In the genomic region with DNA sequence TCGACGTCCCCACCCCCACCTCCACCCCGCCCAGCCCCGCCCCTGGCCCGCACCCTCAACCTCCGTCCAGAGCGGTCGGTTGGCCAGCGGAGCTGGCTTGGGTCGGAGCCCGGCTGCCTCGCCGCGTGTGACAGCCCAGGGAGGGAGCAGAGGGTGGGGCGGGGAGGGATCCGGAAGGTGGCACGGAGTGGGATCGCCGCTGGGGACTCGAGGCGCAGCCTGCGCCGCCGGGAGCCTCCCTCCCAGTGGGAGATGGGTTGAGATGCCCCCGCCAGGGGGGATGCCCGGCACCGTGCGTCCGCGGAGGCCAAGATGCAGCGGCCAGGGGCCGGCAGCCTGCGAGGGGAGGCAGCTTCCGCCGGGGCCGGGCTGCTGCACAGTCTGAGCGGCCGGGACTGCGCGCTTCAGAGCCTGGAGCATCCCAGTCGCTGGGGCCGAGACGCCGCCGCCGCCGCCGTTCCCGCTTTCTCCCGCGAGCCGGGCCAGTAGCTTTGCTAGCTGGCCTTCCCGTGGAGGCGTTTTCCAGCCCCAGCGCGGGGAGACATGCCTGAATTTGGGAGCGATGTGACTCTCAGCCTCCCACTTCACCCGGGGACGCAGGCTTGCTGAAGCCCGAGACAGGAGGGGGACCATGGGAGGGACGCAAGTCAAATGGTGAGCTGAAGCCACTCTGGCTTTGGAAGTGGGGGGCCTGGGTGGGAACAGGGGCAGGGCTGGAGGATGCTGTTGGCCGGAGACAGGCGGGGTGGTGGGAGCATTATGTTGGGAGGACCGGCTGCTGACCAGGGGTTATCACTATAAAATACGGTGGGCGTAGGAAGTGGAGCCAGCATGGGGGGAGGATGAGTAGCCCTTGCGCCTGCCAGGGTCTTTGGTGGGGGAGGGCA, we compare ENCODE assay signal across 9 cellular contexts. TPM values are rescaled to one million over a fixed set of nuclear protein-coding genes. Genes with fewer than 3 reads are reported as not detected.
DNase-seq lines count a peak whose midpoint lies in the region; ATAC-seq and TF ChIP-seq lines count a peak whose summit lies in the region.
"Had no signal": no experiment of that assay in that cellular context is flagged by ENCODE, and none has a peak within 500 bp of the region (broad histone marks: within the 10 kb centered on the region; RNA-seq: fewer than 3 reads in every experiment).

No MANE protein-coding gene starts in this region.

- H3K27me3 ChIP-seq in OCI-LY3 (ENCODE audit: low read depth, low read length) = no peaks in the 10 kb centered on the region

- H3K4me1 ChIP-seq in OCI-LY3 (ENCODE audit: low read length) = peaks cover 5% of the 10 kb centered on the region

- no peak for TF ChIP-seq CTCF in OCI-LY3 (IDR thresholded peaks at IDR 0.05; ENCODE audit: low read depth, low read length)
- TF ChIP-seq CTCF in brain (conservative IDR thresholded peaks at IDR 0.05) = no peak

- H3K9me3 ChIP-seq in OCI-LY3 (ENCODE audit: insufficient read depth, low read length) = no peaks in the 10 kb centered on the region

- H4K20me1 ChIP-seq in OCI-LY3 (ENCODE audit: insufficient read depth, low read length) = no peaks in the 10 kb centered on the region

- H3K36me3 Mint-ChIP-seq in brain = peaks cover 21% of the 10 kb centered on the region

- no peaks in the 10 kb centered on the region for H3K9me3 Mint-ChIP-seq in brain

- peak overlapping the region; percentile 86 to 91 (median 87) for H3K4me3 Mint-ChIP-seq in brain

- H3K4me3 ChIP-seq in OCI-LY3 (ENCODE audit: low read length) (peak overlapping the region; percentile 53; the same call in 1 of the 2 replicates), iPS-11a (ENCODE audit: low read depth, low read length) (peak overlapping the region; percentile 79)

- H3K9ac ChIP-seq in OCI-LY3 (ENCODE audit: low read length) = no peak overlapping the region

- H3K79me2 ChIP-seq in OCI-LY3 (ENCODE audit: low read length) = no peaks in the 10 kb centered on the region

- peaks cover 8% of the 10 kb centered on the region for H3K27me3 Mint-ChIP-seq in brain

- H2AFZ ChIP-seq in OCI-LY3 (ENCODE audit: low read depth, low read length) = no peak overlapping the region

- peak overlapping the region; percentile 78 to 94 (median 90) for H3K27ac Mint-ChIP-seq in brain

- ATAC-seq in HG03457 (IDR thresholded peaks at IDR 0.05; ENCODE audit: unreplicated experiment) = no peak

- H3K27ac ChIP-seq in OCI-LY3 (ENCODE audit: low read length) = no peak overlapping the region
- H3K27ac ChIP-seq: C4-2B had no signal

- peak; percentile 59 for DNase-seq in NCI-H146 (lab: John Stamatoyannopoulos, UW)
- DNase-seq in NCI-H146 treated with DMSO at 0.1 percent for 48 hours (lab: John Stamatoyannopoulos, UW; ENCODE audit: unreplicated experiment) = no peak
- DNase-seq in retina = peak; percentile 83
- no peak for DNase-seq in SW480 (ENCODE audit: low spot score)

- H3K4me2 ChIP-seq in OCI-LY3 (ENCODE audit: low read length) = peak overlapping the region; percentile 55

- H3K36me3 ChIP-seq in OCI-LY3 (replicated peaks; ENCODE audit: low read depth, low read length) = peaks cover 22% of the 10 kb centered on the region

- H3K4me1 Mint-ChIP-seq in brain = peaks cover 50% of the 10 kb centered on the region

RNA-seq across cellular contexts. Expression of a gene that starts 40.2 kb away (rescaled TPM):
- polyA plus RNA-seq in brain (ENCODE audit: insufficient read depth, low read depth, low replicate concordance) = 13.6 TPM

RNA-seq across cellular contexts. Expression of a gene that starts 47.8 kb away (rescaled TPM):
- 26.8 TPM for polyA plus RNA-seq in brain (ENCODE audit: insufficient read depth, low read depth, low replicate concordance)

RNA-seq across cellular contexts. Expression of a gene that starts 58.7 kb away (rescaled TPM):
- polyA plus RNA-seq in brain (ENCODE audit: insufficient read depth, low read depth, low replicate concordance) = 9.1 TPM

Comparison
In these comparisons a context has a peak if more than half of its experiments do, and no peak if none do; other contexts are left out.
1. DNase-seq: peak in NCI-H146 (single experiment) and retina (single experiment); none in NCI-H146 treated with DMSO at 0.1 percent for 48 hours (single experiment) and SW480 (single experiment).